Comparison of ENCODE assay signal across 18 cellular contexts in genomic region chr5:14732991-14733390, GRCh38.
A peak's percentile ranks its signal among the peaks of the same experiment; 100 is the strongest.
DNase-seq lines count a peak whose midpoint lies in the region; ATAC-seq and TF ChIP-seq lines count a peak whose summit lies in the region.
"Had no signal": no experiment of that assay in that cellular context is flagged by ENCODE, and none has a peak within 500 bp of the region (broad histone marks: within the 10 kb centered on the region; RNA-seq: fewer than 3 reads in every experiment).

No MANE protein-coding gene starts in this region.

- no peaks in the 10 kb centered on the region for H3K27me3 Mint-ChIP-seq in CD4-positive, alpha-beta T cell
- H3K27me3 Mint-ChIP-seq in nephron progenitor cell (ENCODE audit: low read depth, poor library complexity): peaks cover 7% of the 10 kb centered on the region
- H3K27me3 Mint-ChIP-seq: B cell had no signal

- TF ChIP-seq CTCF in CD4-positive, alpha-beta T cell (IDR thresholded peaks at IDR 0.05): no peak
- no peak for TF ChIP-seq CTCF in WERI-Rb-1 (IDR thresholded peaks at IDR 0.05; ENCODE audit: low read depth, low read length)
- TF ChIP-seq CTCF in nephron progenitor cell (IDR thresholded peaks at IDR 0.05): no peak
- TF ChIP-seq CTCF in foreskin keratinocyte (conservative IDR thresholded peaks at IDR 0.05): no peak

- peak overlapping the region; percentile 47 for H3K27ac Mint-ChIP-seq in CD4-positive, alpha-beta T cell
- H3K27ac Mint-ChIP-seq in nephron progenitor cell: peak overlapping the region; percentile 64
- H3K27ac Mint-ChIP-seq: B cell had no signal

- H3K4me3 Mint-ChIP-seq in CD4-positive, alpha-beta T cell: no peak overlapping the region
- H3K4me3 Mint-ChIP-seq in nephron progenitor cell: no peak overlapping the region
- H3K4me3 Mint-ChIP-seq: B cell had no signal

- H3K9me3 ChIP-seq in BLaER1 treated with 17β-estradiol and CSF1 and Interleukin-3, amounts not matched to agents 10 nM and 100 nM (replicated peaks in 1 of 11): no peaks in the 10 kb centered on the region
- H3K9me3 ChIP-seq in CD4-positive, alpha-beta T cell (ENCODE audit: control insufficient read depth, low read length): no peaks in the 10 kb centered on the region
- no peaks in the 10 kb centered on the region for H3K9me3 ChIP-seq in WERI-Rb-1 (ENCODE audit: severe bottlenecking)

- no peak for DNase-seq in CD4-positive, alpha-beta T cell
- DNase-seq in WERI-Rb-1: no peak
- no peak for DNase-seq in nephron progenitor cell
- no peak for DNase-seq in NCI-H1092 (lab: John Stamatoyannopoulos, UW)
- DNase-seq in foreskin keratinocyte: no peak
- DNase-seq: DMS 273 treated with DMSO at 0.1 percent for 48 hours; GOT3; KBM-7; NCI-H146; NCI-H2081 treated with DMSO at 0.1 percent for 48 hours; NCI-H2227 treated with DMSO at 0.1 percent for 48 hours; NCI-H526; NK-92 treated with Interleukin-12 subunit alpha and Interleukin-12 subunit beta, amount 100 ng/mL, for 24 hours; SHP77 had no signal

- H3K9me3 Mint-ChIP-seq in CD4-positive, alpha-beta T cell: no peaks in the 10 kb centered on the region
- no peaks in the 10 kb centered on the region for H3K9me3 Mint-ChIP-seq in nephron progenitor cell

- peaks cover 72% of the 10 kb centered on the region for H3K36me3 Mint-ChIP-seq in CD4-positive, alpha-beta T cell (ENCODE audit: low read depth)
- peaks cover 5% of the 10 kb centered on the region for H3K36me3 Mint-ChIP-seq in nephron progenitor cell (ENCODE audit: low read depth)

- H3K4me1 ChIP-seq in BLaER1 treated with 17β-estradiol and CSF1 and Interleukin-3, amounts not matched to agents 10 nM and 100 nM: peaks cover 10 to 86% (median 79%) of the 10 kb centered on the region in 10 experiments; a peak in 18 of 20 replicates
- H3K4me1 ChIP-seq in foreskin keratinocyte: no peaks in the 10 kb centered on the region

- H3K4me1 Mint-ChIP-seq in CD4-positive, alpha-beta T cell (ENCODE audit: low read depth): no peaks in the 10 kb centered on the region
- H3K4me1 Mint-ChIP-seq in nephron progenitor cell: peaks cover 49% of the 10 kb centered on the region
- H3K4me1 Mint-ChIP-seq: B cell had no signal

- peak overlapping the region in 8 of 11 experiments; percentile 30 to 89 (median 74); a peak in 14 of 22 replicates for H3K4me2 ChIP-seq in BLaER1 treated with 17β-estradiol and CSF1 and Interleukin-3, amounts not matched to agents 10 nM and 100 nM

- peaks cover 15 to 79% (median 42%) of the 10 kb centered on the region in 11 experiments; a peak in 19 of 22 replicates for H3K36me3 ChIP-seq in BLaER1 treated with 17β-estradiol and CSF1 and Interleukin-3, amounts not matched to agents 10 nM and 100 nM
- peaks cover 37% of the 10 kb centered on the region for H3K36me3 ChIP-seq in WERI-Rb-1

- H3K27ac ChIP-seq in BLaER1 treated with 17β-estradiol and CSF1 and Interleukin-3, amounts not matched to agents 10 nM and 100 nM: peak overlapping the region in 4 of 11 experiments; percentile 6 to 47 (median 16); a peak in 4 of 22 replicates
- H3K27ac ChIP-seq in CD4-positive, alpha-beta T cell (ENCODE audit: low read depth, low read length): no peak overlapping the region
- peak overlapping the region; percentile 16; the same call in 1 of the 2 replicates for H3K27ac ChIP-seq in WERI-Rb-1
- H3K27ac ChIP-seq in foreskin keratinocyte: no peak overlapping the region

- H3K27me3 ChIP-seq in BLaER1 treated with 17β-estradiol and CSF1 and Interleukin-3, amounts not matched to agents 10 nM and 100 nM: no peaks in the 10 kb centered on the region; a peak in 2 of 22 replicates
- no peaks in the 10 kb centered on the region for H3K27me3 ChIP-seq in CD4-positive, alpha-beta T cell (ENCODE audit: control insufficient read depth, insufficient read depth, low read length)
- H3K27me3 ChIP-seq in WERI-Rb-1 (ENCODE audit: insufficient read depth, low read depth, severe bottlenecking) (no peaks in the 10 kb centered on the region), foreskin keratinocyte (no peaks in the 10 kb centered on the region)

- POLR2A ChIA-PET in CD4-positive, alpha-beta T cell (lab: Charles Lee): no interaction called here

- H3K4me3 ChIP-seq in BLaER1 treated with 17β-estradiol and CSF1 and Interleukin-3, amounts not matched to agents 10 nM and 100 nM: no peak overlapping the region
- no peak overlapping the region for H3K4me3 ChIP-seq in WERI-Rb-1 (ENCODE audit: low read depth, low read length)

- peaks cover 0 to 41% (median 0%) of the 10 kb centered on the region in 11 experiments; a peak in 5 of 22 replicates for H4K20me1 ChIP-seq in BLaER1 treated with 17β-estradiol and CSF1 and Interleukin-3, amounts not matched to agents 10 nM and 100 nM

- no peak for ATAC-seq in CD4-positive, alpha-beta T cell (ENCODE audit: poor library complexity)
- no peak for ATAC-seq in HG03432 (IDR thresholded peaks at IDR 0.05; ENCODE audit: unreplicated experiment)
- no peak for ATAC-seq in foreskin keratinocyte
- ATAC-seq: SK-N-SH treated with all-trans-retinoic acid at 6 μM for 48 hours had no signal

- CTCF ChIA-PET in CD4-positive, alpha-beta T cell (lab: Charles Lee): interaction anchor here (2.1 kb wide), 1 partner anchor 270 kb away, joined by 9 read pairs; no protein-coding TSS in a partner anchor

- intact Hi-C loops in CD4-positive, alpha-beta T cell (cut with DNase I, micrococcal nuclease): no loop called here

- peak overlapping the region in 2 of 11 experiments; percentile 33 to 39; a peak in 3 of 22 replicates for H3K9ac ChIP-seq in BLaER1 treated with 17β-estradiol and CSF1 and Interleukin-3, amounts not matched to agents 10 nM and 100 nM
